ENCODE assay signal across 9 cellular contexts in the genomic region with DNA sequence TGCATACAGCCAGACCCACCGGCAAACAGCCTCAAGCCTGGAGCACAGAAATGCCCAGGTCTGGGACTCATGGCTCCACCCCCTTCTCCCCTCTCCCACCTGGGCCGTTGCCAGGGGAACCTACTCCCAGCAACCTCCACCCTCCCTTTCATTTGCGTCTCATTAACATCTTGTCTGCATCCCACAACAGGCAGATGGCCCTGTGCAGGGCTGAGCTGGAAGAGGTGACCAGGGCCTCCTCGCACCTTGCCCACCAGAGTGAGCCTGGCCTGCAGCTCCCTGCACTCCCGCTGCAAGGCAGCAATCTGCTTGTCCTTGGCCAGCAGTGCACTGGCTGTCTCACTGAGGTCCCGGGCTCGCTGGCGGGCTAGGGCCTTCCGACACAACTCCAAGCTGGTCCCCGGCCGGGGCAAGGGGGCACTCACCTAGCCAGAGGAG. TPM values are rescaled to one million over a fixed set of nuclear protein-coding genes. Genes with fewer than 3 reads are reported as not detected.
DNase-seq lines count a peak whose midpoint lies in the region; ATAC-seq and TF ChIP-seq lines count a peak whose summit lies in the region.
"Had no signal": no experiment of that assay in that cellular context is flagged by ENCODE, and none has a peak within 500 bp of the region (broad histone marks: within the 10 kb centered on the region; RNA-seq: fewer than 3 reads in every experiment).

No MANE protein-coding gene starts in this region.

- peak overlapping the region; percentile 33 for H3K4me2 ChIP-seq in H9 (ENCODE audit: insufficient read depth, insufficient read length, low read length)

- no peak overlapping the region for H3T11ph ChIP-seq in H9 (ENCODE audit: low read length)

- H3K4me3 Mint-ChIP-seq in H9: peak overlapping the region; percentile 63 to 77
- H3K4me3 Mint-ChIP-seq in activated T-helper 17 cell treated with anti-CD3 and anti-CD28 coated beads, Interleukin-2, amount 50 U/mL, for 72 hours: peak overlapping the region; percentile 25
- H3K4me3 Mint-ChIP-seq in osteocyte (ENCODE audit: unreplicated experiment): no peak overlapping the region

- peaks cover 50% of the 10 kb centered on the region for H3K27me3 Mint-ChIP-seq in H9 (ENCODE audit: low read depth)
- no peaks in the 10 kb centered on the region for H3K27me3 Mint-ChIP-seq in activated T-helper 17 cell treated with anti-CD3 and anti-CD28 coated beads, Interleukin-2, amount 50 U/mL, for 72 hours
- H3K27me3 Mint-ChIP-seq in osteocyte (ENCODE audit: unreplicated experiment): peaks cover 10% of the 10 kb centered on the region

- H3K9ac ChIP-seq in H9 (ENCODE audit: extremely low read depth, insufficient read length, low read length): no peak overlapping the region
- H3K9ac ChIP-seq in mucosa of rectum (ENCODE audit: low read depth in 1 of 2, low read length in 2 of 2): no peak overlapping the region

- H3K36me3 Mint-ChIP-seq in H9 (ENCODE audit: insufficient read depth in 1 of 3, low read depth in 3 of 3) (peaks cover 0 to 13% (median 2%) of the 10 kb centered on the region in 3 experiments; a peak in 5 of 7 replicates), osteocyte (ENCODE audit: unreplicated experiment) (no peaks in the 10 kb centered on the region)
- peaks cover 85% of the 10 kb centered on the region for H3K36me3 Mint-ChIP-seq in activated T-helper 17 cell treated with anti-CD3 and anti-CD28 coated beads, Interleukin-2, amount 50 U/mL, for 72 hours (ENCODE audit: low read depth)

- H3K4me1 ChIP-seq in H9 (ENCODE audit: insufficient read depth, low read length) (peaks cover 3% of the 10 kb centered on the region; the same call in 1 of the 2 replicates), mucosa of rectum (ENCODE audit: control insufficient read depth in 2 of 2, insufficient read depth in 2 of 2, low read length in 2 of 2) (peaks cover 9 to 16% of the 10 kb centered on the region in 2 donors)

- TF ChIP-seq CTCF in H9 (conservative IDR thresholded peaks at IDR 0.05): no peak
- TF ChIP-seq CTCF in osteocyte (IDR thresholded peaks at IDR 0.05): no peak

- H3K4ac ChIP-seq in H9 (ENCODE audit: low read depth, low read length): no peak overlapping the region

- peaks cover 15% of the 10 kb centered on the region for H3K23me2 ChIP-seq in H9 (ENCODE audit: insufficient read length, low read depth, low read length, poor library complexity, severe bottlenecking)

- H3K9me3 Mint-ChIP-seq in H9: no peaks in the 10 kb centered on the region
- H3K9me3 Mint-ChIP-seq in activated T-helper 17 cell treated with anti-CD3 and anti-CD28 coated beads, Interleukin-2, amount 50 U/mL, for 72 hours: no peaks in the 10 kb centered on the region
- H3K9me3 Mint-ChIP-seq in osteocyte (ENCODE audit: unreplicated experiment): no peaks in the 10 kb centered on the region
- H3K9me3 Mint-ChIP-seq: T-helper 1 cell treated with Interleukin-12 subunit alpha and Interleukin-12 subunit beta and Interleukin-4 antibody, amounts not matched to agents 30 μg/mL and 1 μg/mL, for 36 hours had no signal

- no peaks in the 10 kb centered on the region for H3K79me1 ChIP-seq in H9 (ENCODE audit: insufficient read depth, low read depth, low read length, poor library complexity, severe bottlenecking)

- no peak overlapping the region for H3K27ac ChIP-seq in H9 (ENCODE audit: insufficient read length, low read depth, low read length)
- H3K27ac ChIP-seq in mucosa of rectum (ENCODE audit: low read depth in 2 of 2, low read length in 2 of 2): no peak overlapping the region

- no peak overlapping the region for H2BK20ac ChIP-seq in H9 (ENCODE audit: low read depth, low read length, poor library complexity, severe bottlenecking)

- peak overlapping the region; percentile 79 to 83 for H3K4me3 ChIP-seq in mucosa of rectum (ENCODE audit: low read length in 2 of 2)

- no peak overlapping the region; a peak in 1 of 7 replicates for H3K27ac Mint-ChIP-seq in H9
- H3K27ac Mint-ChIP-seq in activated T-helper 17 cell treated with anti-CD3 and anti-CD28 coated beads, Interleukin-2, amount 50 U/mL, for 72 hours: peak overlapping the region; percentile 100
- H3K27ac Mint-ChIP-seq in osteocyte (ENCODE audit: unreplicated experiment): no peak overlapping the region

- no peak overlapping the region for H2BK12ac ChIP-seq in H9 (ENCODE audit: insufficient read length, low read depth, low read length)

- no peak overlapping the region for H2AK5ac ChIP-seq in H9 (ENCODE audit: insufficient read length, low read length)

- H4K20me1 ChIP-seq in H9 (ENCODE audit: control insufficient read depth, insufficient read depth, insufficient read length): no peaks in the 10 kb centered on the region

- H3K56ac ChIP-seq in H9 (ENCODE audit: insufficient read length, low read depth, low read length): no peak overlapping the region

- no peak overlapping the region for H2BK5ac ChIP-seq in H9 (ENCODE audit: insufficient read length, low read length)

- H3K79me2 ChIP-seq in H9 (ENCODE audit: insufficient read depth, low read length): no peaks in the 10 kb centered on the region

- no peak overlapping the region for H2BK120ac ChIP-seq in H9 (ENCODE audit: low read depth, low read length, poor library complexity, severe bottlenecking)

- no peak overlapping the region for H3K23ac ChIP-seq in H9 (ENCODE audit: insufficient read length, low read depth, low read length)

- H3K27me3 ChIP-seq in H9 (ENCODE audit: insufficient read depth, low read length): no peaks in the 10 kb centered on the region; the same call in 1 of the 2 replicates
- H3K27me3 ChIP-seq in mucosa of rectum (ENCODE audit: control insufficient read depth in 2 of 2, insufficient read depth in 2 of 2, low read length in 2 of 2): no peaks in the 10 kb centered on the region

- no peak overlapping the region for H2BK15ac ChIP-seq in H9 (ENCODE audit: low read depth, low read length)

- H4K91ac ChIP-seq in H9 (ENCODE audit: insufficient read length, low read depth, low read length): no peak overlapping the region

- ATAC-seq in activated T-helper 17 cell treated with anti-CD3 and anti-CD28 coated beads, Interleukin-2, amount 50 U/mL, for 72 hours (replicated peaks): no peak
- no peak for ATAC-seq in HG03342 (IDR thresholded peaks at IDR 0.05; ENCODE audit: unreplicated experiment)

- no peak overlapping the region for H3K18ac ChIP-seq in H9 (ENCODE audit: insufficient read length, low read depth, low read length)

- peaks cover 0 to 2% of the 10 kb centered on the region in 2 donors for H3K36me3 ChIP-seq in mucosa of rectum (ENCODE audit: control insufficient read depth in 2 of 2, insufficient read depth in 2 of 2, low read length in 2 of 2)

- H3K4me1 Mint-ChIP-seq in H9: peaks cover 35 to 45% of the 10 kb centered on the region in 2 experiments
- H3K4me1 Mint-ChIP-seq in activated T-helper 17 cell treated with anti-CD3 and anti-CD28 coated beads, Interleukin-2, amount 50 U/mL, for 72 hours: peaks cover 34% of the 10 kb centered on the region
- H3K4me1 Mint-ChIP-seq in osteocyte (ENCODE audit: unreplicated experiment): no peaks in the 10 kb centered on the region

- H2AFZ ChIP-seq in H9 (ENCODE audit: low read length): no peak overlapping the region

- no peak overlapping the region for H4K5ac ChIP-seq in H9 (ENCODE audit: insufficient read length, low read depth, low read length)

- DNase-seq in AML-193 (lab: John Stamatoyannopoulos, UW) (peak; percentile 83 to 89), H9 (peak; percentile 93), osteocyte (ENCODE audit: extremely low spot score, unreplicated experiment) (no peak), middle frontal gyrus (ENCODE audit: extremely low spot score, low spot score) (no peak), NCI-H2107 treated with DMSO at 0.1 percent for 48 hours (lab: John Stamatoyannopoulos, UW; ENCODE audit: unreplicated experiment) (no peak)

- no CpG with 5 or more reads among the region's 11 CpGs for WGBS in H9 (ENCODE audit: extremely low coverage, insufficient read length, low lambda C conversion rate)

- H4K8ac ChIP-seq in H9 (replicated peaks; ENCODE audit: insufficient read length, low read depth, low read length): no peak overlapping the region

- H3K14ac ChIP-seq in H9 (ENCODE audit: insufficient read depth, low read length): no peak overlapping the region

- H3K9me3 ChIP-seq in H9 (ENCODE audit: control insufficient read depth, low read depth, low read length) (no peaks in the 10 kb centered on the region), mucosa of rectum (ENCODE audit: control insufficient read depth in 2 of 2, low read length in 2 of 2) (no peaks in the 10 kb centered on the region)

RNA-seq across cellular contexts. Expression of gene TSPOAP1, which starts 3.3 kb away (rescaled TPM):
- total RNA-seq in H9 (2021): 17.3 and 19.0 TPM in 2 replicates
- 100 to 1,000 TPM in 1 of 2 donors, 10 to 100 TPM in 1; 97.2 to 107 TPM for total RNA-seq in activated T-helper 17 cell treated with anti-CD3 and anti-CD28 coated beads, Interleukin-2, amount 50 U/mL, for 72 hours
- total RNA-seq in osteocyte: 0.05 TPM in 1 of 2 replicates, not detected in the other

RNA-seq across cellular contexts. Expression of gene SUPT4H1, which starts 26.7 kb away (rescaled TPM):
- 107 and 109 TPM in 2 replicates for total RNA-seq in H9 (2021)
- 100 to 1,000 TPM; 117 to 147 TPM for total RNA-seq in activated T-helper 17 cell treated with anti-CD3 and anti-CD28 coated beads, Interleukin-2, amount 50 U/mL, for 72 hours
- total RNA-seq in osteocyte: 77.0 and 80.6 TPM in 2 replicates

RNA-seq across cellular contexts. Expression of gene MPO, which starts 44.6 kb away (rescaled TPM):
- total RNA-seq in H9 (2021) (not detected in 2 replicates), osteocyte (not detected in 2 replicates)
- total RNA-seq in activated T-helper 17 cell treated with anti-CD3 and anti-CD28 coated beads, Interleukin-2, amount 50 U/mL, for 72 hours: 1 to 10 TPM; 1.2 to 2.0 TPM

Comparison
In these comparisons a context has a peak if more than half of its experiments do, and no peak if none do; other contexts are left out.
1. DNase-seq: peak in AML-193 (2 of 2) and H9 (single experiment); none in osteocyte (single experiment), middle frontal gyrus (single experiment) and NCI-H2107 treated with DMSO at 0.1 percent for 48 hours (single experiment).
2. RNA of gene TSPOAP1, which starts 3.3 kb away (total RNA-seq): 97.2 to 107 TPM in activated T-helper 17 cell treated with anti-CD3 and anti-CD28 coated beads, Interleukin-2, amount 50 U/mL, for 72 hours and 17.3 to 19.0 TPM in H9; 0.05 TPM in osteocyte; every median in the first group is over 10 times any median in the second.